In genomic region chr18:7662866-7663265, GRCh38 we compare ENCODE assay signal across 15 cellular contexts.
"Had no signal": no experiment of that assay in that cellular context is flagged by ENCODE, and none has a peak within 500 bp of the region (broad histone marks: within the 10 kb centered on the region; RNA-seq: fewer than 3 reads in every experiment).

No MANE protein-coding gene starts in this region.

- H3K9ac ChIP-seq: parathyroid adenoma had no signal

- ATAC-seq: foreskin keratinocyte, left lobe of liver, lower lobe of right lung had no signal

- H3K27ac ChIP-seq: esophagus squamous epithelium, foreskin keratinocyte, lower lobe of right lung, parathyroid adenoma, prostate gland, thoracic aorta had no signal

- H3K4me1 ChIP-seq: esophagus squamous epithelium, foreskin keratinocyte, parathyroid adenoma, prostate gland had no signal

- DNase-seq: esophagus squamous epithelium; foreskin keratinocyte; head of caudate nucleus; hypothalamus; kidney glomerular epithelial cell; lower lobe of right lung; midbrain; retina; small intestine; stimulated activated CD4-positive, alpha-beta T cell treated with anti-CD3 and anti-CD28 coated beads, Interleukin-2, amount 100 ng/mL, for 48 hours; trophoblast cell had no signal

- H3K36me3 ChIP-seq: esophagus squamous epithelium, lower lobe of right lung, prostate gland, thoracic aorta had no signal

- H3K9me3 ChIP-seq: esophagus squamous epithelium, lower lobe of right lung, prostate gland, thoracic aorta had no signal

- H3K4me3 ChIP-seq: esophagus squamous epithelium, lower lobe of right lung, prostate gland, thoracic aorta had no signal

- H3K27me3 ChIP-seq: esophagus squamous epithelium, foreskin keratinocyte had no signal
